ENCODE assay signal across 1 cellular context in genomic region chr1:15858069-15858670, GRCh38.
TF ChIP-seq lines count a peak whose summit lies in the region.

No MANE protein-coding gene starts in this region.

TF ChIP-seq in SK-N-SH, 30 proteins besides CTCF, POLR2A, EP300 and RAD21 (continued from another document):
- no peak for TF ChIP-seq MAX (IDR thresholded peaks at IDR 0.05; ENCODE audit: low read depth)
- TF ChIP-seq IRF3 (IDR thresholded peaks at IDR 0.05; ENCODE audit: low read depth, low read length) = no peak
- no peak for TF ChIP-seq JUND (IDR thresholded peaks at IDR 0.05)
- TF ChIP-seq GATA2 (CRISPR knock-in tag; IDR thresholded peaks at IDR 0.05) = no peak
- no peak for TF ChIP-seq MEF2A (IDR thresholded peaks at IDR 0.05; ENCODE audit: borderline replicate concordance, low read depth)
- no peak for TF ChIP-seq USF1 (IDR thresholded peaks at IDR 0.05; ENCODE audit: borderline replicate concordance, low read depth)
- TF ChIP-seq RXRA (IDR thresholded peaks at IDR 0.05; ENCODE audit: borderline replicate concordance, low read depth) = no peak
- no peak for TF ChIP-seq SIN3A (IDR thresholded peaks at IDR 0.05; ENCODE audit: borderline replicate concordance, low read depth, low read length)
- no peak for TF ChIP-seq PBX3 (IDR thresholded peaks at IDR 0.05)
